32 cellular contexts compared by ENCODE assay signal in genomic region chr16:23282508-23282907, GRCh38. TPM values are rescaled to one million over a fixed set of nuclear protein-coding genes. Genes with fewer than 3 reads are reported as not detected.
A peak's percentile ranks its signal among the peaks of the same experiment; 100 is the strongest.
DNase-seq lines count a peak whose midpoint lies in the region; ATAC-seq, FAIRE-seq and TF ChIP-seq lines count a peak whose summit lies in the region.
"Had no signal": no experiment of that assay in that cellular context is flagged by ENCODE, and none has a peak within 500 bp of the region (broad histone marks: within the 10 kb centered on the region; RNA-seq: fewer than 3 reads in every experiment).

No MANE protein-coding gene starts in this region.

- DNase-seq in NCI-H2029 (lab: John Stamatoyannopoulos, UW): peak; percentile 22
- DNase-seq in NCI-H2029 treated with DMSO at 0.1 percent for 48 hours (lab: John Stamatoyannopoulos, UW): no peak
- peak; percentile 60 for DNase-seq in NCI-H1694 (lab: John Stamatoyannopoulos, UW)
- DNase-seq in K562 (ENCODE audit: extremely low read depth in 1 of 4, low spot score in 3 of 4): no peak
- peak; percentile 50 for DNase-seq in mesendoderm
- no peak for DNase-seq in GM23338 (ENCODE audit: low spot score)
- no peak for DNase-seq in mesothelial cell of epicardium (ENCODE audit: low spot score in 2 of 2, unreplicated experiment in 2 of 2)
- DNase-seq: activated CD4-positive, alpha-beta T cell treated with anti-CD3 and anti-CD28 coated beads, Interleukin-2, amount 10 ng/mL, durations not matched to agents 24 days and 14 days; activated naive CD4-positive, alpha-beta T cell treated with anti-CD3 and anti-CD28 coated beads for 36 hours; activated T-cell treated with anti-CD3 and anti-CD28 coated beads, Interleukin-2, amount 50 U/mL, for 72 hours; AML-193; CD4-positive, alpha-beta memory T cell; cortex of kidney; DMS153; endodermal cell; GF-D8; glutamatergic neuron; KBM-7; kidney; lower lobe of right lung; NCI-H187 treated with DMSO at 0.1 percent for 48 hours; NCI-H510A; RPMI8226; SK-N-SH; trophoblast cell had no signal

- no peak for TF ChIP-seq POLR2A in K562 (conservative IDR thresholded peaks at IDR 0.05)

- no peak overlapping the region for H3K27ac ChIP-seq in K562 (ENCODE audit: extremely low read depth, low read depth, low read length)
- no peak overlapping the region for H3K27ac ChIP-seq in mesendoderm (ENCODE audit: low read depth, low read length)
- no peak overlapping the region for H3K27ac ChIP-seq in GM23338 (ENCODE audit: low read depth)
- H3K27ac ChIP-seq: cardiac muscle cell, lower lobe of right lung, neutrophil had no signal

- peaks cover 3% of the 10 kb centered on the region for H3K27me3 Mint-ChIP-seq in GM23338 (ENCODE audit: insufficient read depth, low read depth, poor library complexity)
- H3K27me3 Mint-ChIP-seq in mesothelial cell of epicardium (ENCODE audit: low read depth): peaks cover 22% of the 10 kb centered on the region

- H3K79me2 ChIP-seq in K562 (ENCODE audit: control insufficient read depth, insufficient read depth, low read length) (no peaks in the 10 kb centered on the region), mesendoderm (ENCODE audit: control insufficient read depth, insufficient read depth, low read length) (no peaks in the 10 kb centered on the region), GM23338 (replicated peaks; ENCODE audit: insufficient read depth) (no peaks in the 10 kb centered on the region)

- BruUV-seq in K562 (replicated peaks; lab: Mats Ljungman, UMichigan): no TSS peak

- H3K4me1 Mint-ChIP-seq in GM23338 (peaks cover 17% of the 10 kb centered on the region), mesothelial cell of epicardium (peaks cover 7% of the 10 kb centered on the region)
- H3K4me1 Mint-ChIP-seq: activated CD4-positive, alpha-beta T cell treated with anti-CD3 and anti-CD28 coated beads, Interleukin-2, amount 10 ng/mL, durations not matched to agents 24 days and 14 days had no signal

- 0% methylated on average over 1 of the region's 1 CpG for WGBS in K562 (ENCODE audit: insufficient coverage, low coverage, missing lambda C conversion rate)
- no CpG with 5 or more reads among the region's 1 CpG for WGBS in mesendoderm (ENCODE audit: extremely low coverage, insufficient coverage, low lambda C conversion rate)

- no peaks in the 10 kb centered on the region for H3K9me3 ChIP-seq in K562 (replicated peaks; ENCODE audit: control insufficient read depth, insufficient read depth, low read depth, low read length)
- H3K9me3 ChIP-seq: lower lobe of right lung, neutrophil, SK-N-SH had no signal

- no peak overlapping the region for H3K4ac ChIP-seq in mesendoderm (ENCODE audit: low read depth, low read length)

- peaks cover 0 to 4% of the 10 kb centered on the region in 2 experiments; a peak in 1 of 5 replicates for H3K27me3 ChIP-seq in K562 (ENCODE audit: control insufficient read depth in 2 of 2, insufficient read depth in 2 of 2, low read length in 2 of 2)
- H3K27me3 ChIP-seq in mesendoderm (ENCODE audit: insufficient read depth, low read length, poor library complexity): no peaks in the 10 kb centered on the region
- no peaks in the 10 kb centered on the region for H3K27me3 ChIP-seq in GM23338 (ENCODE audit: insufficient read depth)
- H3K27me3 ChIP-seq: cardiac muscle cell had no signal

- POLR2A ChIA-PET in K562 (lab: Yijun Ruan, JAX): interaction anchor here (0.7 to 0.9 kb wide), 2 partner anchors 35 to 73 kb away, joined by 3 to 4 read pairs; no protein-coding TSS in a partner anchor

- no peak overlapping the region for H2BK5ac ChIP-seq in mesendoderm (ENCODE audit: low read length)

- no peak for TF ChIP-seq RAD21 in K562 (CRISPR knock-in tag; conservative IDR thresholded peaks at IDR 0.05 in 1 of 2, IDR thresholded peaks at IDR 0.05 in 1 of 2)

- H3K4me1 ChIP-seq in K562 (replicated peaks in 1 of 2; ENCODE audit: control insufficient read depth in 2 of 2, insufficient read depth in 2 of 2, low read length in 2 of 2) (no peaks in the 10 kb centered on the region), mesendoderm (ENCODE audit: control insufficient read depth, low read depth, low read length) (no peaks in the 10 kb centered on the region), GM23338 (ENCODE audit: insufficient read depth) (peaks cover 16% of the 10 kb centered on the region)
- H3K4me1 ChIP-seq: lower lobe of right lung had no signal

- no peak overlapping the region for H3K4me2 ChIP-seq in K562 (ENCODE audit: insufficient read depth, low read length)
- no peak overlapping the region for H3K4me2 ChIP-seq in mesendoderm (ENCODE audit: low read length)
- no peak overlapping the region for H3K4me2 ChIP-seq in GM23338
- H3K4me2 ChIP-seq: SK-N-SH had no signal

- H2BK120ac ChIP-seq in mesendoderm (ENCODE audit: low read depth, low read length): no peak overlapping the region

- no peaks in the 10 kb centered on the region; the same call in 1 of the 2 replicates for H4K20me1 ChIP-seq in K562 (replicated peaks; ENCODE audit: control insufficient read depth, insufficient read depth, low read length)
- H4K20me1 ChIP-seq in GM23338 (replicated peaks; ENCODE audit: insufficient read depth): no peaks in the 10 kb centered on the region

- no peak overlapping the region for H2BK15ac ChIP-seq in mesendoderm (replicated peaks; ENCODE audit: low read depth)

- CTCF ChIA-PET in K562 (lab: Yijun Ruan, JAX; ENCODE audit: low intra/inter-chr PET ratio): no interaction called here

- H3K4me3 ChIP-seq in K562 (no peak overlapping the region), mesendoderm (ENCODE audit: low read length) (no peak overlapping the region), GM23338 (no peak overlapping the region)
- H3K4me3 ChIP-seq: cardiac muscle cell, lower lobe of right lung, skin epidermis had no signal

- intact Hi-C loops in K562 (cut with micrococcal nuclease): no loop called here

- no peaks in the 10 kb centered on the region for H3K79me1 ChIP-seq in mesendoderm (ENCODE audit: low read length)

- no peaks in the 10 kb centered on the region for H3K36me3 Mint-ChIP-seq in GM23338 (ENCODE audit: low read depth)
- no peaks in the 10 kb centered on the region for H3K36me3 Mint-ChIP-seq in mesothelial cell of epicardium
- H3K36me3 Mint-ChIP-seq: CD4-positive, alpha-beta memory T cell had no signal

- no peaks in the 10 kb centered on the region; the same call in 2 of the 3 replicates for H3K9me3 Mint-ChIP-seq in GM23338
- no peaks in the 10 kb centered on the region for H3K9me3 Mint-ChIP-seq in mesothelial cell of epicardium
- H3K9me3 Mint-ChIP-seq: activated CD4-positive, alpha-beta T cell treated with anti-CD3 and anti-CD28 coated beads, Interleukin-2, amount 10 ng/mL, durations not matched to agents 24 days and 14 days; activated naive CD4-positive, alpha-beta T cell treated with anti-CD3 and anti-CD28 coated beads for 36 hours; activated T-cell treated with anti-CD3 and anti-CD28 coated beads, Interleukin-2, amount 50 U/mL, for 72 hours; endodermal cell had no signal

- in situ Hi-C loops in K562 (cut with MboI): no loop called here

- FAIRE-seq in K562 (lab: Jason Lieb, UNC): no peak
- FAIRE-seq: kidney had no signal

- H3K4me3 Mint-ChIP-seq in GM23338: no peak overlapping the region
- H3K4me3 Mint-ChIP-seq in mesothelial cell of epicardium: no peak overlapping the region
- H3K4me3 Mint-ChIP-seq: activated CD4-positive, alpha-beta T cell treated with anti-CD3 and anti-CD28 coated beads, Interleukin-2, amount 10 ng/mL, durations not matched to agents 24 days and 14 days; activated naive CD4-positive, alpha-beta T cell treated with anti-CD3 and anti-CD28 coated beads for 36 hours; activated T-cell treated with anti-CD3 and anti-CD28 coated beads, Interleukin-2, amount 50 U/mL, for 72 hours; CD4-positive, alpha-beta memory T cell; endodermal cell had no signal

- no peak for TF ChIP-seq EP300 in K562 (IDR thresholded peaks at IDR 0.05; ENCODE audit: low read length)

- no peak overlapping the region for H3K56ac ChIP-seq in mesendoderm (ENCODE audit: low read length)

- no peak overlapping the region for H4K8ac ChIP-seq in mesendoderm (ENCODE audit: low read depth, low read length)

- no peak overlapping the region for H2AK5ac ChIP-seq in mesendoderm (ENCODE audit: low read length)

- ATAC-seq in K562: no peak
- ATAC-seq in GM23338: no peak
- no peak for ATAC-seq in GM21360 (IDR thresholded peaks at IDR 0.05; ENCODE audit: unreplicated experiment)
- ATAC-seq: activated T-cell treated with anti-CD3 and anti-CD28 coated beads, Interleukin-2, amount 50 U/mL, for 72 hours; lower lobe of right lung had no signal

- no peak overlapping the region for H3K18ac ChIP-seq in mesendoderm (ENCODE audit: low read length)

- no peaks in the 10 kb centered on the region for H3K9me1 ChIP-seq in K562 (ENCODE audit: control insufficient read depth, insufficient read depth, low read length)

- H2AFZ ChIP-seq in K562 (ENCODE audit: low read depth, low read length) (no peak overlapping the region), GM23338 (no peak overlapping the region)

- H3K9me2 ChIP-seq in GM23338 (ENCODE audit: insufficient read depth): peaks cover 4% of the 10 kb centered on the region; the same call in 1 of the 2 replicates
- H3K9me2 ChIP-seq: SK-N-SH had no signal

- TF ChIP-seq CTCF in K562 (IDR thresholded peaks at IDR 0.05 in 2 of 3, conservative IDR thresholded peaks at IDR 0.05 in 1 of 3; ENCODE audit: insufficient read depth in 2 of 3, low read depth in 1 of 3, low read length in 3 of 3) (no peak), GM23338 (conservative IDR thresholded peaks at IDR 0.05; ENCODE audit: low read depth in 2 of 2) (no peak), mesothelial cell of epicardium (IDR thresholded peaks at IDR 0.05; ENCODE audit: unreplicated experiment) (no peak)

- H3F3A ChIP-seq in GM23338 (replicated peaks; ENCODE audit: low read depth): peaks cover 9% of the 10 kb centered on the region; the same call in 1 of the 2 replicates

- H3K36me3 ChIP-seq in K562 (ENCODE audit: control insufficient read depth, insufficient read depth, low read length) (no peaks in the 10 kb centered on the region), mesendoderm (ENCODE audit: control insufficient read depth, insufficient read depth, low read length) (no peaks in the 10 kb centered on the region), GM23338 (ENCODE audit: insufficient read depth) (no peaks in the 10 kb centered on the region)
- H3K36me3 ChIP-seq: cardiac muscle cell, lower lobe of right lung, neutrophil had no signal

- H3K27ac Mint-ChIP-seq in GM23338 (no peak overlapping the region), mesothelial cell of epicardium (no peak overlapping the region)
- H3K27ac Mint-ChIP-seq: activated CD4-positive, alpha-beta T cell treated with anti-CD3 and anti-CD28 coated beads, Interleukin-2, amount 10 ng/mL, durations not matched to agents 24 days and 14 days; activated naive CD4-positive, alpha-beta T cell treated with anti-CD3 and anti-CD28 coated beads for 36 hours; activated T-cell treated with anti-CD3 and anti-CD28 coated beads, Interleukin-2, amount 50 U/mL, for 72 hours; CD4-positive, alpha-beta memory T cell; endodermal cell had no signal

- no peak overlapping the region for H3K23ac ChIP-seq in mesendoderm (ENCODE audit: low read length)

- H3K9ac ChIP-seq in K562 (ENCODE audit: insufficient read depth in 1 of 2, low read depth in 2 of 2, low read length in 2 of 2) (no peak overlapping the region), mesendoderm (ENCODE audit: low read length) (no peak overlapping the region)
- H3K9ac ChIP-seq: SK-N-SH had no signal

- no peak overlapping the region for H4K5ac ChIP-seq in mesendoderm (ENCODE audit: low read length)

RNA-seq across cellular contexts. Expression of gene SCNN1B, which starts 19.6 kb away (rescaled TPM):
- total RNA-seq in K562 (2011; cell fraction: chromatin; rRNA removed; ENCODE audit: low replicate concordance): not detected in 2 replicates
- total RNA-seq in K562 (2011; cell fraction: nucleolus; rRNA removed): not detected in 2 replicates
- total RNA-seq in K562 (2011; cell fraction: nucleoplasm; rRNA removed): not detected in 2 replicates
- not detected in 2 replicates for total RNA-seq in K562 (2014; rRNA removed)
- total RNA-seq in K562 (2014; rRNA removed; fragmentation: Illumina TruSeq; extraction: Trizol): not detected in 2 replicates
- total RNA-seq in K562 (2015; rRNA removed; fragmentation: Illumina TruSeq; extraction: Trizol): not detected in 2 replicates
- total RNA-seq in K562 (2021): not detected in 2 replicates
- polyA plus RNA-seq in K562 (2011; rRNA removed): not detected in 2 replicates
- not detected in 2 replicates for polyA plus RNA-seq in K562 (2011; cell fraction: cytosol; rRNA removed)
- not detected in 2 replicates for polyA plus RNA-seq in K562 (2011; cell fraction: nucleus; rRNA removed)
- not detected in 2 replicates for polyA plus RNA-seq in K562 (2012)
- polyA plus RNA-seq in K562 (2014; fragmentation: Illumina TruSeq; extraction: Trizol): not detected in 2 replicates
- not detected for polyA plus RNA-seq in K562 (2014; fragmentation: Nextera tagmentation; extraction: Ambion mirVana)
- polyA plus RNA-seq in K562 (2014; rRNA removed): not detected in 2 replicates
- polyA minus RNA-seq in K562 (2011; rRNA and poly(A)+ RNA removed): not detected in 2 replicates
- not detected in 2 replicates for polyA minus RNA-seq in K562 (2011; cell fraction: cytosol; rRNA and poly(A)+ RNA removed)
- not detected in 2 replicates for polyA minus RNA-seq in K562 (2011; cell fraction: nucleus; rRNA and poly(A)+ RNA removed)
- polyA plus RNA-seq in mesendoderm (2013, experiment 1 of 2): 0.14 TPM
- polyA plus RNA-seq in mesendoderm (2013, experiment 2 of 2): 0.22 TPM
- 1.1 and 1.2 TPM in 2 replicates for total RNA-seq in GM23338 (2014; rRNA removed; shearing (Covaris generic))
- 0.78 and 0.94 TPM in 2 replicates for polyA plus RNA-seq in GM23338 (2016; fragmentation: Nextera tagmentation; extraction: Ambion mirVana)
- total RNA-seq in mesothelial cell of epicardium: not detected in 3 replicates
- total RNA-seq: A172; activated CD4-positive, alpha-beta T cell treated with anti-CD3 and anti-CD28 coated beads, Interleukin-2, amount 10 ng/mL, durations not matched to agents 24 days and 14 days; activated naive CD4-positive, alpha-beta T cell treated with anti-CD3 and anti-CD28 coated beads for 36 hours; activated T-cell treated with anti-CD3 and anti-CD28 coated beads, Interleukin-2, amount 50 U/mL, for 72 hours; cardiac muscle cell; CD4-positive, alpha-beta memory T cell; endodermal cell; H4; pulmonary artery endothelial cell had no signal
- polyA plus RNA-seq: cardiac muscle cell; CD4-positive, alpha-beta memory T cell; SK-N-SH had no signal

Comparison
In these comparisons a context has a peak if more than half of its experiments do, and no peak if none do; other contexts are left out.
1. DNase-seq: peak in NCI-H2029 (single experiment), NCI-H1694 (single experiment) and mesendoderm (single experiment); none in NCI-H2029 treated with DMSO at 0.1 percent for 48 hours (single experiment), K562 (0 of 4), GM23338 (single experiment) and mesothelial cell of epicardium (0 of 2).